In genomic region chr4:153337686-153338085, GRCh38 we compare ENCODE assay signal across 28 cellular contexts. TPM values are rescaled to one million over a fixed set of nuclear protein-coding genes. Genes with fewer than 3 reads are reported as not detected.
"Had no signal": no experiment of that assay in that cellular context is flagged by ENCODE, and none has a peak within 500 bp of the region (broad histone marks: within the 10 kb centered on the region; RNA-seq: fewer than 3 reads in every experiment).

No MANE protein-coding gene starts in this region.

- H3K4me3 ChIP-seq: left ventricle myocardium inferior, neural progenitor cell, pancreas, prostate gland, skin epidermis, stomach, testis, thyroid gland, transverse colon, upper lobe of left lung, vagina had no signal

- H3K27ac ChIP-seq: left ventricle myocardium inferior, neural progenitor cell, neutrophil, pancreas, prostate gland, skin epidermis, stomach, testis, thyroid gland, transverse colon, upper lobe of left lung, vagina had no signal

- H3K27ac Mint-ChIP-seq: nephron; neural progenitor cell; stimulated activated naive B cell treated with anti-CD40 and anti-IgM and Interleukin-4, amounts not matched to agents 10 μg/mL and 1 μg/mL and 100 μg/mL, for 72 hours had no signal

- H3K4me2 ChIP-seq: neural progenitor cell had no signal

- H3K9me3 ChIP-seq: left ventricle myocardium inferior, neutrophil, pancreas, prostate gland, stomach, testis, thyroid gland, transverse colon, upper lobe of left lung, vagina had no signal

- H3K36me3 Mint-ChIP-seq: naive thymus-derived CD8-positive, alpha-beta T cell; stimulated activated naive B cell treated with anti-CD40 and anti-IgM and Interleukin-4, amounts not matched to agents 10 μg/mL and 1 μg/mL and 100 μg/mL, for 72 hours had no signal

- H3K4me1 Mint-ChIP-seq: nephron, neural progenitor cell had no signal

- H3K36me3 ChIP-seq: neural progenitor cell, neutrophil, prostate gland, upper lobe of left lung, vagina had no signal

- H3K27me3 ChIP-seq: neural progenitor cell, pancreas, stomach, testis, thyroid gland, transverse colon, upper lobe of left lung, vagina had no signal

- DNase-seq: islet precursor cell; left ventricle myocardium inferior; mammary epithelial cell; mesenchymal stem cell; naive thymus-derived CD8-positive, alpha-beta T cell; occipital lobe; pancreas; posterior cingulate gyrus; retina; right cardiac atrium; stimulated activated CD4-positive, alpha-beta T cell treated with anti-CD3 and anti-CD28 coated beads, Interleukin-12 subunit alpha, Interleukin-12 subunit beta, amount 100 ng/mL, for 4 hours; stimulated activated CD4-positive, alpha-beta T cell treated with anti-CD3 and anti-CD28 coated beads, Interleukin-15, amount 100 ng/mL, for 24 hours; stimulated activated CD4-positive, alpha-beta T cell treated with anti-CD3 and anti-CD28 coated beads, Interleukin-2, amount 100 ng/mL, for 24 hours; stimulated activated CD4-positive, alpha-beta T cell treated with anti-CD3 and anti-CD28 coated beads, Interleukin-4, amount 100 ng/mL, for 1 hour; stimulated activated naive B cell treated with anti-CD40 and anti-IgM and Interleukin-4, amounts not matched to agents 10 μg/mL and 1 μg/mL and 100 μg/mL, for 72 hours; stimulated activated naive CD8-positive, alpha-beta T cell treated with anti-CD3 and anti-CD28 coated beads, Interleukin-15, Interleukin-2, amounts not matched to agents 100 U/mL and 50 U/mL, for 24 hours; stomach; testis; thyroid gland; transverse colon; upper lobe of left lung had no signal

- H3K27me3 Mint-ChIP-seq: stimulated activated naive B cell treated with anti-CD40 and anti-IgM and Interleukin-4, amounts not matched to agents 10 μg/mL and 1 μg/mL and 100 μg/mL, for 72 hours had no signal

- H3K9me3 Mint-ChIP-seq: naive thymus-derived CD8-positive, alpha-beta T cell; nephron; neural progenitor cell; stimulated activated naive B cell treated with anti-CD40 and anti-IgM and Interleukin-4, amounts not matched to agents 10 μg/mL and 1 μg/mL and 100 μg/mL, for 72 hours had no signal

- ATAC-seq: naive thymus-derived CD8-positive, alpha-beta T cell; pancreas; right cardiac atrium; sciatic nerve; stimulated activated naive B cell treated with anti-CD40 and anti-IgM and Interleukin-4, amounts not matched to agents 10 μg/mL and 1 μg/mL and 100 μg/mL, for 72 hours; stimulated activated naive CD8-positive, alpha-beta T cell treated with anti-CD3 and anti-CD28 coated beads, Interleukin-15, Interleukin-2, amounts not matched to agents 100 U/mL and 50 U/mL, for 24 hours had no signal

- H3K4me1 ChIP-seq: neural progenitor cell, prostate gland, testis, vagina had no signal

- H3K4me3 Mint-ChIP-seq: naive thymus-derived CD8-positive, alpha-beta T cell; nephron; neural progenitor cell; stimulated activated naive B cell treated with anti-CD40 and anti-IgM and Interleukin-4, amounts not matched to agents 10 μg/mL and 1 μg/mL and 100 μg/mL, for 72 hours had no signal

RNA-seq across cellular contexts. Expression of gene MND1, which starts 6.8 kb away (rescaled TPM):
- total RNA-seq: naive thymus-derived CD8-positive, alpha-beta T cell; sciatic nerve; vagina had no signal
- polyA plus RNA-seq: naive thymus-derived CD8-positive, alpha-beta T cell had no signal
